1 cellular context compared by ENCODE assay signal in genomic region chr2:200713704-200714064, GRCh38.
TF ChIP-seq lines count a peak whose summit lies in the region.

No MANE protein-coding gene starts in this region.

TF ChIP-seq in GM23338, 12 proteins besides CTCF, POLR2A, EP300 and RAD21 (continued from another document):
- TF ChIP-seq, protein P1, sequence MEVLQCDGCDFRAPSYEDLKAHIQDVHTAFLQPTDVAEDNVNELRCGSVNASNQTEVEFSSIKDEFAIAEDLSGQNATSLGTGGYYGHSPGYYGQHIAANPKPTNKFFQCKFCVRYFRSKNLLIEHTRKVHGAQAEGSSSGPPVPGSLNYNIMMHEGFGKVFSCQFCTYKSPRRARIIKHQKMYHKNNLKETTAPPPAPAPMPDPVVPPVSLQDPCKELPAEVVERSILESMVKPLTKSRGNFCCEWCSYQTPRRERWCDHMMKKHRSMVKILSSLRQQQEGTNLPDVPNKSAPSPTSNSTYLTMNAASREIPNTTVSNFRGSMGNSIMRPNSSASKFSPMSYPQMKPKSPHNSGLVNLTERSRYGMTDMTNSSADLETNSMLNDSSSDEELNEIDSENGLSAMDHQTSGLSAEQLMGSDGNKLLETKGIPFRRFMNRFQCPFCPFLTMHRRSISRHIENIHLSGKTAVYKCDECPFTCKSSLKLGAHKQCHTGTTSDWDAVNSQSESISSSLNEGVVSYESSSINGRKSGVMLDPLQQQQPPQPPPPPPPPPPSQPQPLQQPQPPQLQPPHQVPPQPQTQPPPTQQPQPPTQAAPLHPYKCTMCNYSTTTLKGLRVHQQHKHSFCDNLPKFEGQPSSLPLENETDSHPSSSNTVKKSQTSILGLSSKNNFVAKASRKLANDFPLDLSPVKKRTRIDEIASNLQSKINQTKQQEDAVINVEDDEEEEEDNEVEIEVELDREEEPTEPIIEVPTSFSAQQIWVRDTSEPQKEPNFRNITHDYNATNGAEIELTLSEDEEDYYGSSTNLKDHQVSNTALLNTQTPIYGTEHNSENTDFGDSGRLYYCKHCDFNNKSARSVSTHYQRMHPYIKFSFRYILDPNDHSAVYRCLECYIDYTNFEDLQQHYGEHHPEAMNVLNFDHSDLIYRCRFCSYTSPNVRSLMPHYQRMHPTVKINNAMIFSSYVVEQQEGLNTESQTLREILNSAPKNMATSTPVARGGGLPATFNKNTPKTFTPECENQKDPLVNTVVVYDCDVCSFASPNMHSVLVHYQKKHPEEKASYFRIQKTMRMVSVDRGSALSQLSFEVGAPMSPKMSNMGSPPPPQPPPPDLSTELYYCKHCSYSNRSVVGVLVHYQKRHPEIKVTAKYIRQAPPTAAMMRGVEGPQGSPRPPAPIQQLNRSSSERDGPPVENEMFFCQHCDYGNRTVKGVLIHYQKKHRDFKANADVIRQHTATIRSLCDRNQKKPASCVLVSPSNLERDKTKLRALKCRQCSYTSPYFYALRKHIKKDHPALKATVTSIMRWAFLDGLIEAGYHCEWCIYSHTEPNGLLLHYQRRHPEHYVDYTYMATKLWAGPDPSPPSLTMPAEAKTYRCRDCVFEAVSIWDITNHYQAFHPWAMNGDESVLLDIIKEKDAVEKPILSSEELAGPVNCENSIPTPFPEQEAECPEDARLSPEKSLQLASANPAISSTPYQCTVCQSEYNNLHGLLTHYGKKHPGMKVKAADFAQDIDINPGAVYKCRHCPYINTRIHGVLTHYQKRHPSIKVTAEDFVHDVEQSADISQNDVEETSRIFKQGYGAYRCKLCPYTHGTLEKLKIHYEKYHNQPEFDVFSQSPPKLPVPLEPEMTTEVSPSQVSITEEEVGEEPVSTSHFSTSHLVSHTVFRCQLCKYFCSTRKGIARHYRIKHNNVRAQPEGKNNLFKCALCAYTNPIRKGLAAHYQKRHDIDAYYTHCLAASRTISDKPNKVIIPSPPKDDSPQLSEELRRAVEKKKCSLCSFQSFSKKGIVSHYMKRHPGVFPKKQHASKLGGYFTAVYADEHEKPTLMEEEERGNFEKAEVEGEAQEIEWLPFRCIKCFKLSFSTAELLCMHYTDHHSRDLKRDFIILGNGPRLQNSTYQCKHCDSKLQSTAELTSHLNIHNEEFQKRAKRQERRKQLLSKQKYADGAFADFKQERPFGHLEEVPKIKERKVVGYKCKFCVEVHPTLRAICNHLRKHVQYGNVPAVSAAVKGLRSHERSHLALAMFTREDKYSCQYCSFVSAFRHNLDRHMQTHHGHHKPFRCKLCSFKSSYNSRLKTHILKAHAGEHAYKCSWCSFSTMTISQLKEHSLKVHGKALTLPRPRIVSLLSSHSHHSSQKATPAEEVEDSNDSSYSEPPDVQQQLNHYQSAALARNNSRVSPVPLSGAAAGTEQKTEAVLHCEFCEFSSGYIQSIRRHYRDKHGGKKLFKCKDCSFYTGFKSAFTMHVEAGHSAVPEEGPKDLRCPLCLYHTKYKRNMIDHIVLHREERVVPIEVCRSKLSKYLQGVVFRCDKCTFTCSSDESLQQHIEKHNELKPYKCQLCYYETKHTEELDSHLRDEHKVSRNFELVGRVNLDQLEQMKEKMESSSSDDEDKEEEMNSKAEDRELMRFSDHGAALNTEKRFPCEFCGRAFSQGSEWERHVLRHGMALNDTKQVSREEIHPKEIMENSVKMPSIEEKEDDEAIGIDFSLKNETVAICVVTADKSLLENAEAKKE (CRISPR knock-in tag; IDR thresholded peaks at IDR 0.05), result no peak
- TF ChIP-seq JUNB (IDR thresholded peaks at IDR 0.05; ENCODE audit: unreplicated experiment) (no peak), NANOG (IDR thresholded peaks at IDR 0.05; ENCODE audit: borderline replicate concordance) (no peak), ZNF331 (CRISPR knock-in tag; IDR thresholded peaks at IDR 0.05; ENCODE audit: low read depth) (no peak), CREB1 (CRISPR knock-in tag; IDR thresholded peaks at IDR 0.05; ENCODE audit: low read depth) (no peak), EZH2 (IDR thresholded peaks at IDR 0.05; ENCODE audit: low read depth, unreplicated experiment) (no peak), POLR2AphosphoS5 (IDR thresholded peaks at IDR 0.05; ENCODE audit: low read depth) (no peak), EZH2phosphoT487 (IDR thresholded peaks at IDR 0.05; ENCODE audit: unreplicated experiment) (no peak), STAT1 (IDR thresholded peaks at IDR 0.05; ENCODE audit: unreplicated experiment) (no peak)
- TF ChIP-seq, protein P2, sequence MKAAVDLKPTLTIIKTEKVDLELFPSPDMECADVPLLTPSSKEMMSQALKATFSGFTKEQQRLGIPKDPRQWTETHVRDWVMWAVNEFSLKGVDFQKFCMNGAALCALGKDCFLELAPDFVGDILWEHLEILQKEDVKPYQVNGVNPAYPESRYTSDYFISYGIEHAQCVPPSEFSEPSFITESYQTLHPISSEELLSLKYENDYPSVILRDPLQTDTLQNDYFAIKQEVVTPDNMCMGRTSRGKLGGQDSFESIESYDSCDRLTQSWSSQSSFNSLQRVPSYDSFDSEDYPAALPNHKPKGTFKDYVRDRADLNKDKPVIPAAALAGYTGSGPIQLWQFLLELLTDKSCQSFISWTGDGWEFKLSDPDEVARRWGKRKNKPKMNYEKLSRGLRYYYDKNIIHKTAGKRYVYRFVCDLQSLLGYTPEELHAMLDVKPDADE (IDR thresholded peaks at IDR 0.05), result no peak
